ENCODE assay signal across 8 cellular contexts in the genomic region with DNA sequence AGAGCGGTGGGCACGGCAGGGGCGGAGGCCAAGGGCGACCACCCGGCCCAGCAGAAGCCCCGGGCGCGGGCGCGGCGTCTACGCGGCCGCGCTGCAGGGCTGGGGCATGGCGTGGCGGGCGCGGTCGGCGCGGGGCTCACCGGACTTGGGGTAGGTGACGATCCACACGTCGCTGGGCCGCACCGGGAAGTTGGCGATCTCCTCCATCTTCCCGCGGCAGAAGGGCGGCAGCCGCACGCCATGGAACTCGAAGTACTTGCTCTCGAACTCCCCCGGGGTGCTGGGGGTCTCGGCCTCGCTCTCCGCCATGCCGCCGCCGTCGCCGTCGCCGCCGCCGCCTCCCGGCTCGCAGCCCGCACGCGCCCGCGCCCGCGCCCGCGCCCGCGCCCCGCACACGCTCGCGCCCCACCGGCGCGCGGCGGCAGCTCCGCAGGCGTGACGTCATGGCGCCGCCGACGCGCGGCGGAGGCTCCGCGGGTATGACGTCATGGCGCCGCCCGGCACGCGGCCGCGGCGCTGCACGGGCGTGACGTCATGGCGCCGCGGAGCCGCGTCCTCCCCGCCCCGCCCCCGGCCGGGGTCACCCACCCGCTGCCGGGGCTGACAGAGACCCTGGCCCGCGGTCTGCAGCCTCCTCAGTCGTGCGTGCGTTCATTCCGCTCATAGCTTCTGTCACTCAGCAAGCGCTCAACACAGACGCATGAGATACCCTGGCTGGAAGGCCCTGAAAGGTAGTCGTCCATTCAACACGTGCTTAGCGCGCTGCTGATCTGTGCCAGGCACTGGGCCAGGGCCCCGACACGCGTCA. TPM values are rescaled to one million over a fixed set of nuclear protein-coding genes. Genes with fewer than 3 reads are reported as not detected.
A peak's percentile ranks its signal among the peaks of the same experiment; 100 is the strongest.
DNase-seq lines count a peak whose midpoint lies in the region; ATAC-seq and TF ChIP-seq lines count a peak whose summit lies in the region.

A gene with protein sequence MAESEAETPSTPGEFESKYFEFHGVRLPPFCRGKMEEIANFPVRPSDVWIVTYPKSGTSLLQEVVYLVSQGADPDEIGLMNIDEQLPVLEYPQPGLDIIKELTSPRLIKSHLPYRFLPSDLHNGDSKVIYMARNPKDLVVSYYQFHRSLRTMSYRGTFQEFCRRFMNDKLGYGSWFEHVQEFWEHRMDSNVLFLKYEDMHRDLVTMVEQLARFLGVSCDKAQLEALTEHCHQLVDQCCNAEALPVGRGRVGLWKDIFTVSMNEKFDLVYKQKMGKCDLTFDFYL (minus strand): TSS at position 440 of the 808 bp plus-strand sequence. CDS start 131 bp downstream, at position 309.

- no peaks in the 10 kb centered on the region for H3K9me3 ChIP-seq in naive thymus-derived CD4-positive, alpha-beta T cell (ENCODE audit: control insufficient read depth in 2 of 3, low read length in 3 of 3)

- H3K9me3 Mint-ChIP-seq in chondrocyte (ENCODE audit: low read depth) (peaks cover 3% of the 10 kb centered on the region), HFFc6 (no peaks in the 10 kb centered on the region)
- H3K9me3 Mint-ChIP-seq in naive thymus-derived CD4-positive, alpha-beta T cell, result peaks cover 0 to 13% (median 2%) of the 10 kb centered on the region in 11 donors

- ATAC-seq in naive thymus-derived CD4-positive, alpha-beta T cell, result no peak
- ATAC-seq in GM19324 (IDR thresholded peaks at IDR 0.05; ENCODE audit: low FRiP score, unreplicated experiment), result no peak
- ATAC-seq in GM21367 (IDR thresholded peaks at IDR 0.05; ENCODE audit: unreplicated experiment), result no peak

- no peaks in the 10 kb centered on the region for H3K4me1 ChIP-seq in naive thymus-derived CD4-positive, alpha-beta T cell (ENCODE audit: control insufficient read depth in 2 of 2, insufficient read depth in 2 of 2, low read length in 2 of 2)

- H3K27me3 ChIP-seq in naive thymus-derived CD4-positive, alpha-beta T cell (ENCODE audit: control insufficient read depth in 2 of 2, insufficient read depth in 2 of 2, low read length in 2 of 2), result no peaks in the 10 kb centered on the region

- H3K36me3 Mint-ChIP-seq in chondrocyte (ENCODE audit: low read depth), result no peaks in the 10 kb centered on the region
- no peaks in the 10 kb centered on the region for H3K36me3 Mint-ChIP-seq in naive thymus-derived CD4-positive, alpha-beta T cell
- no peaks in the 10 kb centered on the region; the same call in 1 of the 2 replicates for H3K36me3 Mint-ChIP-seq in HFFc6 (ENCODE audit: low read depth)

- H3K27me3 Mint-ChIP-seq in chondrocyte (ENCODE audit: low read depth), result peaks cover 36% of the 10 kb centered on the region
- H3K27me3 Mint-ChIP-seq in naive thymus-derived CD4-positive, alpha-beta T cell, result peaks cover 45 to 83% (median 67%) of the 10 kb centered on the region in 5 donors
- peaks cover 32% of the 10 kb centered on the region for H3K27me3 Mint-ChIP-seq in HFFc6 (ENCODE audit: insufficient read depth)

- POLR2A ChIA-PET in naive thymus-derived CD4-positive, alpha-beta T cell (lab: Charles Lee), result no interaction called here

- intact Hi-C loops in naive thymus-derived CD4-positive, alpha-beta T cell (cut with micrococcal nuclease), result no loop called here

- no peak within 1 kb of the TSS for H3K27ac ChIP-seq in naive thymus-derived CD4-positive, alpha-beta T cell (ENCODE audit: low read depth, low read length)

- peak within 1 kb of the TSS; percentile 4 for H3K27ac Mint-ChIP-seq in chondrocyte (ENCODE audit: unreplicated experiment)
- no peak within 1 kb of the TSS for H3K27ac Mint-ChIP-seq in naive thymus-derived CD4-positive, alpha-beta T cell
- H3K27ac Mint-ChIP-seq in HFFc6, result no peak within 1 kb of the TSS

- CTCF ChIA-PET in naive thymus-derived CD4-positive, alpha-beta T cell (lab: Charles Lee), result no interaction called here

- H3K4me1 Mint-ChIP-seq in chondrocyte (ENCODE audit: low read depth) (peaks cover 10% of the 10 kb centered on the region), HFFc6 (ENCODE audit: low read depth) (no peaks in the 10 kb centered on the region)
- peaks cover 0 to 10% (median 2%) of the 10 kb centered on the region in 7 donors for H3K4me1 Mint-ChIP-seq in naive thymus-derived CD4-positive, alpha-beta T cell

- DNase-seq in COLO668 (lab: John Stamatoyannopoulos, UW; ENCODE audit: unreplicated experiment) (peak; percentile 89), NCI-H146 treated with DMSO at 0.1 percent for 48 hours (lab: John Stamatoyannopoulos, UW; ENCODE audit: unreplicated experiment) (peak; percentile 7), chondrocyte (ENCODE audit: low spot score) (peak; percentile 76), HFFc6 (no peak)
- no peak for DNase-seq in naive thymus-derived CD4-positive, alpha-beta T cell
- no peak for DNase-seq in activated CD4-positive, alpha-beta T cell treated with anti-CD3 and anti-CD28 coated beads, Interleukin-2, amount 50 U/mL, for 1 hour

- H3K36me3 ChIP-seq in naive thymus-derived CD4-positive, alpha-beta T cell (ENCODE audit: control insufficient read depth in 2 of 3, insufficient read depth in 3 of 3, low read length in 3 of 3), result no peaks in the 10 kb centered on the region

- no peak within 1 kb of the TSS for H3K4me3 ChIP-seq in naive thymus-derived CD4-positive, alpha-beta T cell (ENCODE audit: low read length)

- peak within 1 kb of the TSS; percentile 68 for H3K4me3 Mint-ChIP-seq in chondrocyte (ENCODE audit: unreplicated experiment)
- peak within 1 kb of the TSS in 9 of 10 donors; percentile 53 to 78 (median 64) for H3K4me3 Mint-ChIP-seq in naive thymus-derived CD4-positive, alpha-beta T cell
- H3K4me3 Mint-ChIP-seq in HFFc6, result no peak within 1 kb of the TSS

- TF ChIP-seq CTCF in chondrocyte (IDR thresholded peaks at IDR 0.05) (no peak), HFFc6 (IDR thresholded peaks at IDR 0.05) (no peak)

RNA-seq across cellular contexts. Expression of the gene that starts here (rescaled TPM):
- total RNA-seq in chondrocyte, result 0.68 to 3.3 TPM (median 2.9 TPM) in 3 replicates
- total RNA-seq in naive thymus-derived CD4-positive, alpha-beta T cell, result not detected
- polyA plus RNA-seq in naive thymus-derived CD4-positive, alpha-beta T cell, result not detected
- total RNA-seq in HFFc6 (2021; fragmentation: NEBNext Ultra II Directional; extraction: Animal tissue kit (Norgen Biotek cat#: 25700)), result not detected

Comparison
In these comparisons a context has a peak if more than half of its experiments do, and no peak if none do; other contexts are left out.
1. DNase-seq: peak in COLO668 (single experiment), NCI-H146 treated with DMSO at 0.1 percent for 48 hours (single experiment) and chondrocyte (single experiment); none in naive thymus-derived CD4-positive, alpha-beta T cell (0 of 9), HFFc6 (single experiment) and activated CD4-positive, alpha-beta T cell treated with anti-CD3 and anti-CD28 coated beads, Interleukin-2, amount 50 U/mL, for 1 hour (single experiment).